ENCODE assay signal across 9 cellular contexts in genomic region chr2:26299488-26300092, GRCh38. TPM values are rescaled to one million over a fixed set of nuclear protein-coding genes. Genes with fewer than 3 reads are reported as not detected.
DNase-seq lines count a peak whose midpoint lies in the region; ATAC-seq, FAIRE-seq and TF ChIP-seq lines count a peak whose summit lies in the region.
"Had no signal": no experiment of that assay in that cellular context is flagged by ENCODE, and none has a peak within 500 bp of the region (broad histone marks: within the 10 kb centered on the region; RNA-seq: fewer than 3 reads in every experiment).

No MANE protein-coding gene starts in this region.

- H3K27ac ChIP-seq in H1 (ENCODE audit: low read depth, low read length) (peak overlapping the region; percentile 91), urinary bladder (ENCODE audit: low read depth) (peak overlapping the region; percentile 71), caudate nucleus (ENCODE audit: low read depth, low read length) (no peak overlapping the region)

- H3K18ac ChIP-seq in H1 (ENCODE audit: extremely low read depth, low read length), result peak overlapping the region; percentile 97

- peak overlapping the region in 3 of 4 experiments; percentile 58 to 81 (median 69); a peak in 6 of 7 replicates for H3K9ac ChIP-seq in H1 (replicated peaks in 1 of 4; ENCODE audit: extremely low read depth in 1 of 4, low read depth in 3 of 4, low read length in 3 of 4)

- WGBS in H1 (ENCODE audit: extremely low coverage in 1 of 2, insufficient coverage in 1 of 2, insufficient read length in 1 of 2, insufficient replicate concordance in 2 of 2, low coverage in 1 of 2, low lambda C conversion rate in 2 of 2, missing lambda C conversion rate in 1 of 2), 2 experiments, result 1% methylated on average over 7 of the region's 7 CpGs; no CpG with 5 or more reads in 1 of the 2 experiments
- WGBS in urinary bladder, result 2% methylated on average over 7 of the region's 7 CpGs

- peaks cover 14% of the 10 kb centered on the region for H3K23me2 ChIP-seq in H1 (ENCODE audit: low read depth, low read length)

- H4K20me1 ChIP-seq in H1 (replicated peaks in 1 of 2; ENCODE audit: control insufficient read depth in 1 of 2, insufficient read depth in 2 of 2, low read length in 2 of 2), result no peaks in the 10 kb centered on the region

- no peak overlapping the region; the same call in 1 of the 2 replicates for H2AK5ac ChIP-seq in H1 (ENCODE audit: low read depth, low read length)

- no peak overlapping the region for H3K56ac ChIP-seq in H1 (replicated peaks; ENCODE audit: insufficient read length, low read depth, low read length)

- no peak overlapping the region for H2BK15ac ChIP-seq in H1 (ENCODE audit: low read length)

- POLR2A ChIA-PET in H1 (lab: Charles Lee; ENCODE audit: partially characterized antibody), result interaction anchor here (0.7 to 4.4 kb wide), 13 partner anchors 12 to 266 kb away, joined by 3 to 37 read pairs (median 4); partner anchors contain the start of genes HADHA, HADHB, RAB10 and SELENOI

- ATAC-seq in memory B cell (ENCODE audit: low read depth), result peak; percentile 50

- no peak overlapping the region for H3K23ac ChIP-seq in H1 (ENCODE audit: insufficient read length)

- no peaks in the 10 kb centered on the region for H3K27me3 ChIP-seq in H1 (replicated peaks in 1 of 4; ENCODE audit: control insufficient read depth in 3 of 4, extremely low read depth in 1 of 4, insufficient read depth in 3 of 4, low read length in 3 of 4)

- no peaks in the 10 kb centered on the region for H3K36me3 Mint-ChIP-seq in memory B cell
- H3K36me3 Mint-ChIP-seq in activated T-helper 1 cell treated with anti-CD3 and anti-CD28 coated beads, Interleukin-12 subunit alpha, Interleukin-12 subunit beta, Interleukin-2, Interleukin-4 antibody, amounts not matched to agents 30 ng/mL and 10 ng/mL and 1 ng/mL, durations not matched to agents 14 hours and 24 hours and 36 hours (ENCODE audit: low read depth), result no peaks in the 10 kb centered on the region

- DNase-seq in activated effector memory CD4-positive, alpha-beta T cell treated with Interleukin-2 at 50 U/mL for 16 hours, result peak; percentile 5
- DNase-seq in activated effector memory CD4-positive, alpha-beta T cell treated with anti-CD3 and anti-CD28 coated beads, Interleukin-2, amount 50 U/mL, for 16 hours, result no peak
- DNase-seq in OCI-M1 (lab: John Stamatoyannopoulos, UW) (peak; percentile 90), H1 (ENCODE audit: low read depth in 1 of 2, low spot score in 2 of 2) (peak; percentile 13 to 58), memory B cell (ENCODE audit: low spot score in 2 of 2) (no peak), caudate nucleus (lab: John Stamatoyannopoulos, UW) (no peak)
- no peak for DNase-seq in activated T-helper 1 cell treated with anti-CD3 and anti-CD28 coated beads, Interleukin-12 subunit alpha, Interleukin-12 subunit beta, Interleukin-2, Interleukin-4 antibody, amounts not matched to agents 30 ng/mL and 10 ng/mL and 1 ng/mL, durations not matched to agents 14 hours and 24 hours and 36 hours (ENCODE audit: low spot score)

- H3K79me1 ChIP-seq in H1 (ENCODE audit: low read depth, low read length), result no peaks in the 10 kb centered on the region

- H3K4me1 ChIP-seq in H1 (replicated peaks in 1 of 4; ENCODE audit: control insufficient read depth in 3 of 4, insufficient read depth in 4 of 4, low read length in 3 of 4), result peaks cover 10 to 17% (median 11%) of the 10 kb centered on the region in 4 experiments
- H3K4me1 ChIP-seq in urinary bladder (ENCODE audit: insufficient read depth), result no peaks in the 10 kb centered on the region

- peak overlapping the region; percentile 88 to 99 for H3K4me2 ChIP-seq in H1 (ENCODE audit: insufficient read depth in 1 of 2, low read depth in 2 of 2, low read length in 2 of 2)

- H3K4me3 ChIP-seq in H1 (ENCODE audit: extremely low read depth in 1 of 4, insufficient read depth in 2 of 4, low read depth in 3 of 4, low read length in 4 of 4) (peak overlapping the region; percentile 47 to 78 (median 70)), urinary bladder (ENCODE audit: low read depth, low read length) (peak overlapping the region; percentile 60)

- H4K91ac ChIP-seq in H1 (replicated peaks; ENCODE audit: insufficient read length, low read length), result no peak overlapping the region

- TF ChIP-seq POLR2A in H1 (IDR thresholded peaks at IDR 0.05; ENCODE audit: control extremely low read depth in 1 of 2, low read depth in 2 of 2, low read length in 2 of 2), result peak in 1 of 2 experiments; percentile 46; a peak in 2 of 3 replicates

- H3K14ac ChIP-seq in H1 (ENCODE audit: insufficient read length), result no peak overlapping the region

- intact Hi-C loops in activated T-helper 1 cell treated with anti-CD3 and anti-CD28 coated beads, Interleukin-12 subunit alpha, Interleukin-12 subunit beta, Interleukin-2, Interleukin-4 antibody, amounts not matched to agents 30 ng/mL and 10 ng/mL and 1 ng/mL, durations not matched to agents 14 hours and 24 hours and 36 hours (cut with micrococcal nuclease), result loop anchor here (2.0 kb wide), 2 partner anchors 31 to 55 kb away; partner anchors contain the start of genes HADHA and HADHB

- TF ChIP-seq CTCF in H1 (IDR thresholded peaks at IDR 0.05; ENCODE audit: control extremely low read depth in 1 of 3, insufficient read depth in 1 of 3, low read depth in 1 of 3, low read length in 3 of 3), result no peak

- no peak overlapping the region for H3K4ac ChIP-seq in H1 (replicated peaks; ENCODE audit: insufficient read length, low read depth, low read length)

- no peak overlapping the region for H3K27ac Mint-ChIP-seq in memory B cell
- H3K27ac Mint-ChIP-seq in activated T-helper 1 cell treated with anti-CD3 and anti-CD28 coated beads, Interleukin-12 subunit alpha, Interleukin-12 subunit beta, Interleukin-2, Interleukin-4 antibody, amounts not matched to agents 30 ng/mL and 10 ng/mL and 1 ng/mL, durations not matched to agents 14 hours and 24 hours and 36 hours, result no peak overlapping the region
- H3K27ac Mint-ChIP-seq: nephron had no signal

- H4K8ac ChIP-seq in H1 (ENCODE audit: extremely low read depth, insufficient read depth, low read length), result no peak overlapping the region

- H3K79me2 ChIP-seq in H1 (ENCODE audit: control insufficient read depth in 1 of 2, insufficient read depth in 2 of 2, low read length in 2 of 2), result peaks cover 0 to 12% of the 10 kb centered on the region in 2 experiments; a peak in 2 of 4 replicates

- no peaks in the 10 kb centered on the region for H3K27me3 Mint-ChIP-seq in memory B cell
- peaks cover 40% of the 10 kb centered on the region for H3K27me3 Mint-ChIP-seq in activated T-helper 1 cell treated with anti-CD3 and anti-CD28 coated beads, Interleukin-12 subunit alpha, Interleukin-12 subunit beta, Interleukin-2, Interleukin-4 antibody, amounts not matched to agents 30 ng/mL and 10 ng/mL and 1 ng/mL, durations not matched to agents 14 hours and 24 hours and 36 hours (ENCODE audit: insufficient read depth)

- H2BK12ac ChIP-seq in H1 (ENCODE audit: low read depth, low read length), result peak overlapping the region; percentile 82

- H3K4me3 Mint-ChIP-seq in memory B cell, result no peak overlapping the region
- no peak overlapping the region for H3K4me3 Mint-ChIP-seq in activated T-helper 1 cell treated with anti-CD3 and anti-CD28 coated beads, Interleukin-12 subunit alpha, Interleukin-12 subunit beta, Interleukin-2, Interleukin-4 antibody, amounts not matched to agents 30 ng/mL and 10 ng/mL and 1 ng/mL, durations not matched to agents 14 hours and 24 hours and 36 hours
- H3K4me3 Mint-ChIP-seq: nephron had no signal

- CTCF ChIA-PET in H1 (lab: Charles Lee; ENCODE audit: partially characterized antibody), result interaction anchor here (0.9 to 2.2 kb wide), 6 partner anchors 12 to 279 kb away, joined by 3 to 5 read pairs (median 4); no protein-coding TSS in a partner anchor

- no peak for TF ChIP-seq RAD21 in H1 (IDR thresholded peaks at IDR 0.05 in 1 of 2, conservative IDR thresholded peaks at IDR 0.05 in 1 of 2; ENCODE audit: low read depth in 2 of 2, low read length in 2 of 2)

- H4K5ac ChIP-seq in H1 (ENCODE audit: insufficient read length, low read depth, low read length), result peak overlapping the region; percentile 76

- TF ChIP-seq EP300 in H1 (IDR thresholded peaks at IDR 0.05; ENCODE audit: borderline replicate concordance in 1 of 2, low read depth in 2 of 2, low read length in 2 of 2), result peak in 1 of 2 experiments; percentile 68; a peak in 1 of 3 replicates

- H2BK5ac ChIP-seq in H1 (ENCODE audit: low read depth, low read length), result peak overlapping the region; percentile 99

- H2BK20ac ChIP-seq in H1 (ENCODE audit: low read length), result peak overlapping the region; percentile 86; the same call in 1 of the 2 replicates

- H3K4me1 Mint-ChIP-seq in memory B cell, result no peaks in the 10 kb centered on the region
- H3K4me1 Mint-ChIP-seq in activated T-helper 1 cell treated with anti-CD3 and anti-CD28 coated beads, Interleukin-12 subunit alpha, Interleukin-12 subunit beta, Interleukin-2, Interleukin-4 antibody, amounts not matched to agents 30 ng/mL and 10 ng/mL and 1 ng/mL, durations not matched to agents 14 hours and 24 hours and 36 hours (ENCODE audit: low read depth), result no peaks in the 10 kb centered on the region

- FAIRE-seq in H1 (lab: Jason Lieb, UNC), result peak; percentile 50

- H3K9me3 ChIP-seq in H1 (ENCODE audit: insufficient read depth in 2 of 2, low read depth in 1 of 2, low read length in 1 of 2), result no peaks in the 10 kb centered on the region

- H3K36me3 ChIP-seq in H1 (ENCODE audit: control insufficient read depth in 2 of 4, insufficient read depth in 4 of 4, low read length in 3 of 4) (no peaks in the 10 kb centered on the region), urinary bladder (ENCODE audit: insufficient read depth) (no peaks in the 10 kb centered on the region)

- H3K9me3 Mint-ChIP-seq in memory B cell, result no peaks in the 10 kb centered on the region
- H3K9me3 Mint-ChIP-seq in activated T-helper 1 cell treated with anti-CD3 and anti-CD28 coated beads, Interleukin-12 subunit alpha, Interleukin-12 subunit beta, Interleukin-2, Interleukin-4 antibody, amounts not matched to agents 30 ng/mL and 10 ng/mL and 1 ng/mL, durations not matched to agents 14 hours and 24 hours and 36 hours, result no peaks in the 10 kb centered on the region
- H3K9me3 Mint-ChIP-seq: nephron had no signal

- H2AFZ ChIP-seq in H1 (ENCODE audit: low read length), result no peak overlapping the region

- H2BK120ac ChIP-seq in H1 (replicated peaks; ENCODE audit: low read depth, low read length), result no peak overlapping the region

RNA-seq across cellular contexts. Expression of gene SELENOI, which starts 46.4 kb away (rescaled TPM):
- 54.8 and 63.8 TPM in 2 replicates for total RNA-seq in H1 (2021; fragmentation: NEBNext Ultra II Directional; extraction: Animal tissue kit (Norgen Biotek cat#: 25700))
- polyA plus RNA-seq in H1 (2011; rRNA removed) (15.9 and 22.2 TPM in 2 replicates), urinary bladder (3.7 TPM)
- 12.4 TPM for polyA plus RNA-seq in H1 (2011; cell fraction: cytosol; rRNA removed)
- 16.6 TPM for polyA plus RNA-seq in H1 (2011; cell fraction: nucleus; rRNA removed)
- 10.4 to 21.8 TPM (median 16.9 TPM) in 4 replicates for polyA plus RNA-seq in H1 (2012, experiment 1 of 2)
- 1.2 TPM for polyA plus RNA-seq in H1 (2012, experiment 2 of 2)
- polyA plus RNA-seq in H1 (2013, experiment 1 of 2), result 33.6 TPM
- 35.8 TPM for polyA plus RNA-seq in H1 (2013, experiment 2 of 2)
- polyA minus RNA-seq in H1 (2011; rRNA and poly(A)+ RNA removed), result 175 and 199 TPM in 2 replicates
- polyA minus RNA-seq in H1 (2011; cell fraction: cytosol; rRNA and poly(A)+ RNA removed), result 20.9 TPM
- 44.0 TPM for polyA minus RNA-seq in H1 (2011; cell fraction: nucleus; rRNA and poly(A)+ RNA removed)
- total RNA-seq in urinary bladder, result 27.7 TPM
- 66.6 and 68.2 TPM in 2 replicates for total RNA-seq in activated T-helper 1 cell treated with anti-CD3 and anti-CD28 coated beads, Interleukin-12 subunit alpha, Interleukin-12 subunit beta, Interleukin-2, Interleukin-4 antibody, amounts not matched to agents 30 ng/mL and 10 ng/mL and 1 ng/mL, durations not matched to agents 14 hours and 24 hours and 36 hours

RNA-seq across cellular contexts. Expression of gene ADGRF3, which starts 47.0 kb away (rescaled TPM):
- 0.69 and 0.75 TPM in 2 replicates for total RNA-seq in H1 (2021; fragmentation: NEBNext Ultra II Directional; extraction: Animal tissue kit (Norgen Biotek cat#: 25700))
- polyA plus RNA-seq in H1 (2011; rRNA removed), result 0.31 and 0.54 TPM in 2 replicates
- polyA plus RNA-seq in H1 (2011; cell fraction: cytosol; rRNA removed), result 0.28 TPM
- polyA plus RNA-seq in H1 (2011; cell fraction: nucleus; rRNA removed), result 2.2 TPM
- polyA plus RNA-seq in H1 (2012, experiment 1 of 2), result 0.83 to 2.3 TPM (median 0.95 TPM) in 4 replicates
- 0.22 TPM for polyA plus RNA-seq in H1 (2012, experiment 2 of 2)
- polyA plus RNA-seq in H1 (2013, experiment 1 of 2), result 0.67 TPM
- polyA plus RNA-seq in H1 (2013, experiment 2 of 2), result 0.31 TPM
- polyA minus RNA-seq in H1 (2011; rRNA and poly(A)+ RNA removed), result 0.54 and 1.2 TPM in 2 replicates
- not detected for polyA minus RNA-seq in H1 (2011; cell fraction: cytosol; rRNA and poly(A)+ RNA removed)
- polyA minus RNA-seq in H1 (2011; cell fraction: nucleus; rRNA and poly(A)+ RNA removed), result 0.30 TPM
- 0.37 TPM for total RNA-seq in urinary bladder
- 0.08 TPM for polyA plus RNA-seq in urinary bladder
- total RNA-seq in activated T-helper 1 cell treated with anti-CD3 and anti-CD28 coated beads, Interleukin-12 subunit alpha, Interleukin-12 subunit beta, Interleukin-2, Interleukin-4 antibody, amounts not matched to agents 30 ng/mL and 10 ng/mL and 1 ng/mL, durations not matched to agents 14 hours and 24 hours and 36 hours, result 2.3 and 2.9 TPM in 2 replicates

RNA-seq across cellular contexts. Expression of gene HADHB, which starts 54.9 kb away (rescaled TPM):
- 52.3 and 57.3 TPM in 2 replicates for total RNA-seq in H1 (2021; fragmentation: NEBNext Ultra II Directional; extraction: Animal tissue kit (Norgen Biotek cat#: 25700))
- 39.2 and 47.7 TPM in 2 replicates for polyA plus RNA-seq in H1 (2011; rRNA removed)
- 46.8 TPM for polyA plus RNA-seq in H1 (2011; cell fraction: cytosol; rRNA removed)
- 29.5 TPM for polyA plus RNA-seq in H1 (2011; cell fraction: nucleus; rRNA removed)
- 42.2 to 53.0 TPM (median 47.4 TPM) in 4 replicates for polyA plus RNA-seq in H1 (2012, experiment 1 of 2)
- polyA plus RNA-seq in H1 (2012, experiment 2 of 2), result 17.9 TPM
- 31.6 TPM for polyA plus RNA-seq in H1 (2013, experiment 1 of 2)
- 29.6 TPM for polyA plus RNA-seq in H1 (2013, experiment 2 of 2)
- 76.3 and 83.8 TPM in 2 replicates for polyA minus RNA-seq in H1 (2011; rRNA and poly(A)+ RNA removed)
- polyA minus RNA-seq in H1 (2011; cell fraction: cytosol; rRNA and poly(A)+ RNA removed), result 23.3 TPM
- polyA minus RNA-seq in H1 (2011; cell fraction: nucleus; rRNA and poly(A)+ RNA removed), result 29.7 TPM
- 112 TPM for total RNA-seq in urinary bladder
- 105 TPM for polyA plus RNA-seq in urinary bladder
- 78.8 and 78.9 TPM in 2 replicates for total RNA-seq in activated T-helper 1 cell treated with anti-CD3 and anti-CD28 coated beads, Interleukin-12 subunit alpha, Interleukin-12 subunit beta, Interleukin-2, Interleukin-4 antibody, amounts not matched to agents 30 ng/mL and 10 ng/mL and 1 ng/mL, durations not matched to agents 14 hours and 24 hours and 36 hours

RNA-seq across cellular contexts. Expression of gene HADHA, which starts 55.2 kb away (rescaled TPM):
- 126 and 131 TPM in 2 replicates for total RNA-seq in H1 (2021; fragmentation: NEBNext Ultra II Directional; extraction: Animal tissue kit (Norgen Biotek cat#: 25700))
- polyA plus RNA-seq in H1 (2011; rRNA removed), result 52.7 and 64.6 TPM in 2 replicates
- 80.8 TPM for polyA plus RNA-seq in H1 (2011; cell fraction: cytosol; rRNA removed)
- 84.6 TPM for polyA plus RNA-seq in H1 (2011; cell fraction: nucleus; rRNA removed)
- polyA plus RNA-seq in H1 (2012, experiment 1 of 2), result 116 to 127 TPM (median 126 TPM) in 4 replicates
- polyA plus RNA-seq in H1 (2012, experiment 2 of 2), result 31.2 TPM
- polyA plus RNA-seq in H1 (2013, experiment 1 of 2), result 83.2 TPM
- polyA plus RNA-seq in H1 (2013, experiment 2 of 2), result 76.6 TPM
- polyA minus RNA-seq in H1 (2011; rRNA and poly(A)+ RNA removed), result 117 and 126 TPM in 2 replicates
- polyA minus RNA-seq in H1 (2011; cell fraction: cytosol; rRNA and poly(A)+ RNA removed), result 64.5 TPM
- polyA minus RNA-seq in H1 (2011; cell fraction: nucleus; rRNA and poly(A)+ RNA removed), result 60.4 TPM
- total RNA-seq in urinary bladder, result 122 TPM
- polyA plus RNA-seq in urinary bladder, result 107 TPM
- 96.8 and 99.9 TPM in 2 replicates for total RNA-seq in activated T-helper 1 cell treated with anti-CD3 and anti-CD28 coated beads, Interleukin-12 subunit alpha, Interleukin-12 subunit beta, Interleukin-2, Interleukin-4 antibody, amounts not matched to agents 30 ng/mL and 10 ng/mL and 1 ng/mL, durations not matched to agents 14 hours and 24 hours and 36 hours

Comparison
In these comparisons a context has a peak if more than half of its experiments do, and no peak if none do; other contexts are left out.
1. DNase-seq: peak in activated effector memory CD4-positive, alpha-beta T cell treated with Interleukin-2 at 50 U/mL for 16 hours (single experiment), OCI-M1 (single experiment) and H1 (2 of 2); none in activated effector memory CD4-positive, alpha-beta T cell treated with anti-CD3 and anti-CD28 coated beads, Interleukin-2, amount 50 U/mL, for 16 hours (single experiment), memory B cell (0 of 2), caudate nucleus (0 of 61) and activated T-helper 1 cell treated with anti-CD3 and anti-CD28 coated beads, Interleukin-12 subunit alpha, Interleukin-12 subunit beta, Interleukin-2, Interleukin-4 antibody, amounts not matched to agents 30 ng/mL and 10 ng/mL and 1 ng/mL, durations not matched to agents 14 hours and 24 hours and 36 hours (single experiment).